In the genomic region with DNA sequence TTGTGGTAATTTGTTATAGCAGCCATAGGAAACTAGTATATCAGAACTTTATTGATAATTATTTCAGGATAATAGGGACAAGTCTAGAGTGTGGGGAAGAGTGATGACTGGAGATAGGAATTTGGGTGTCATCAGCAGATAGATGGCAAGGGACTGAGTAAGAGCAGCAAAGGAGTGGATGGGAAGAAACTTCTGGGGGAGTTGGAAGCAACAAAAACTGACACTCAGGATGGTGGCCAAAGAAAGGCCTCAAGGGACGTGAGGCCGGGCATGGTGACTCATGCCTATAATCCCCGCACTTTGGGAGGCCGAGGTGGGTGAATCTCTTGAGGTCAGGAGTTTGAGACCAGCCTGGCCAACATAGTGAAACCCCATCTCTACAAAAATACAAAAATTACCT, we compare ENCODE assay signal across 18 cellular contexts. TPM values are rescaled to one million over a fixed set of nuclear protein-coding genes. Genes with fewer than 3 reads are reported as not detected.
DNase-seq lines count a peak whose midpoint lies in the region; ATAC-seq and TF ChIP-seq lines count a peak whose summit lies in the region.
"Had no signal": no experiment of that assay in that cellular context is flagged by ENCODE, and none has a peak within 500 bp of the region (broad histone marks: within the 10 kb centered on the region; RNA-seq: fewer than 3 reads in every experiment).

No MANE protein-coding gene starts in this region.

- DNase-seq in EH (ENCODE audit: low read depth): peak; percentile 70
- peak; percentile 34 for DNase-seq in HS-5 (ENCODE audit: low read depth)
- DNase-seq in brain microvascular endothelial cell: peak; percentile 9
- DNase-seq in type B pancreatic cell (ENCODE audit: extremely low spot score, unreplicated experiment): peak; percentile 6
- DNase-seq in vagina (ENCODE audit: extremely low spot score in 2 of 2): no peak
- no peak for DNase-seq in Right ventricle myocardium inferior (ENCODE audit: missing footprints)
- DNase-seq: CD8-positive, alpha-beta memory T cell; DND-41; H7; Karpas-422; NCI-H1417; NCI-H2029; NCI-H748 treated with DMSO at 0.1 percent for 48 hours; OCI-M1; RPMI8226; SJCRH30 had no signal

- H3K27ac ChIP-seq in brain microvascular endothelial cell (no peak overlapping the region), vagina (no peak overlapping the region)
- H3K27ac ChIP-seq: BLaER1, SJCRH30 had no signal

- in situ Hi-C loops in brain microvascular endothelial cell (cut with HindIII; ENCODE audit: low pct_ligation_motif_present, low sequenced_read_pairs): no loop called here

- intact Hi-C loops in vagina (cut with DNase I) (no loop called here), Right ventricle myocardium inferior (cut with DNase I) (no loop called here)

- TF ChIP-seq POLR2A in vagina (IDR thresholded peaks at IDR 0.05): no peak

- H3K36me3 ChIP-seq in brain microvascular endothelial cell (replicated peaks) (no peaks in the 10 kb centered on the region), vagina (no peaks in the 10 kb centered on the region)
- H3K36me3 ChIP-seq: BLaER1, SJCRH30 had no signal

- H3K9me3 ChIP-seq in vagina: no peaks in the 10 kb centered on the region
- H3K9me3 ChIP-seq: BLaER1, SJCRH30 had no signal

- H3K36me3 Mint-ChIP-seq in type B pancreatic cell: no peaks in the 10 kb centered on the region
- H3K36me3 Mint-ChIP-seq: CD8-positive, alpha-beta memory T cell had no signal

- no peaks in the 10 kb centered on the region for H3K27me3 Mint-ChIP-seq in type B pancreatic cell

- TF ChIP-seq CTCF in brain microvascular endothelial cell (IDR thresholded peaks at IDR 0.05; ENCODE audit: low read depth, low read length, missing control alignments): no peak
- no peak for TF ChIP-seq CTCF in type B pancreatic cell (conservative IDR thresholded peaks at IDR 0.05)
- TF ChIP-seq CTCF in vagina (IDR thresholded peaks at IDR 0.05): no peak

- ATAC-seq in HG03457 (IDR thresholded peaks at IDR 0.05; ENCODE audit: unreplicated experiment) (no peak), Right ventricle myocardium inferior (no peak)

- H3K27me3 ChIP-seq in brain microvascular endothelial cell (replicated peaks) (no peaks in the 10 kb centered on the region), vagina (no peaks in the 10 kb centered on the region)
- H3K27me3 ChIP-seq: BLaER1 had no signal

- no peaks in the 10 kb centered on the region for H3K4me1 ChIP-seq in vagina
- H3K4me1 ChIP-seq: BLaER1, SJCRH30 had no signal

- H3K27ac Mint-ChIP-seq in type B pancreatic cell: no peak overlapping the region
- H3K27ac Mint-ChIP-seq: CD8-positive, alpha-beta memory T cell had no signal

- no peaks in the 10 kb centered on the region for H3K4me1 Mint-ChIP-seq in type B pancreatic cell (ENCODE audit: unreplicated experiment)
- H3K4me1 Mint-ChIP-seq: CD8-positive, alpha-beta memory T cell had no signal

- H3K4me3 Mint-ChIP-seq in type B pancreatic cell: no peak overlapping the region
- H3K4me3 Mint-ChIP-seq: CD8-positive, alpha-beta memory T cell had no signal

- peaks cover 8% of the 10 kb centered on the region for H3K9me3 Mint-ChIP-seq in type B pancreatic cell
- H3K9me3 Mint-ChIP-seq: CD8-positive, alpha-beta memory T cell had no signal

- H3K4me3 ChIP-seq in brain microvascular endothelial cell (ENCODE audit: low read depth, low read length) (no peak overlapping the region), vagina (no peak overlapping the region)
- H3K4me3 ChIP-seq: BLaER1, SJCRH30 had no signal

RNA-seq across cellular contexts. Expression of a gene that starts 9.1 kb away (rescaled TPM):
- 428 and 470 TPM in 2 replicates for total RNA-seq in type B pancreatic cell (ENCODE audit: low replicate concordance)
- 303 TPM for total RNA-seq in vagina
- 168 TPM for total RNA-seq in Right ventricle myocardium inferior

Comparison
In these comparisons a context has a peak if more than half of its experiments do, and no peak if none do; other contexts are left out.
1. DNase-seq: peak in EH (single experiment), HS-5 (single experiment), brain microvascular endothelial cell (single experiment) and type B pancreatic cell (single experiment); none in vagina (0 of 2) and Right ventricle myocardium inferior (single experiment).